In genomic region chr11:73121692-73122091, GRCh38 we compare ENCODE assay signal across 10 cellular contexts.
"Had no signal": no experiment of that assay in that cellular context is flagged by ENCODE, and none has a peak within 500 bp of the region (broad histone marks: within the 10 kb centered on the region; RNA-seq: fewer than 3 reads in every experiment).

No MANE protein-coding gene starts in this region.

- H3K4me1 Mint-ChIP-seq: neural crest cell had no signal

- DNase-seq: activated naive CD4-positive, alpha-beta T cell; left colon; midbrain; right cardiac atrium; stimulated activated CD4-positive, alpha-beta T cell treated with anti-CD3 and anti-CD28 coated beads, Interleukin-4, amount 100 ng/mL, for 24 hours; stimulated activated naive CD4-positive, alpha-beta T cell treated with Interleukin-2 at 50 U/mL for 16 hours; substantia nigra; transverse colon had no signal

- ATAC-seq: activated CD4-positive, CD25-positive, alpha-beta regulatory T cell treated with anti-CD3 and anti-CD28 coated beads, Interleukin-2, amount 50 U/mL, for 24 hours; left colon; right cardiac atrium had no signal

- H3K4me3 Mint-ChIP-seq: neural crest cell had no signal
